In genomic region chrX:39869846-39870601, GRCh38 we compare ENCODE assay signal across 8 cellular contexts.
DNase-seq lines count a peak whose midpoint lies in the region; ATAC-seq lines count a peak whose summit lies in the region.

No MANE protein-coding gene starts in this region.

- H3K9me3 Mint-ChIP-seq in stimulated activated naive CD8-positive, alpha-beta T cell treated with anti-CD3 and anti-CD28 coated beads, Interleukin-15, Interleukin-2, amounts not matched to agents 100 ng/mL and 50 ng/mL, for 24 hours, result peaks cover 3% of the 10 kb centered on the region

- peaks cover 60% of the 10 kb centered on the region for H3K4me1 Mint-ChIP-seq in stimulated activated naive CD8-positive, alpha-beta T cell treated with anti-CD3 and anti-CD28 coated beads, Interleukin-15, Interleukin-2, amounts not matched to agents 100 ng/mL and 50 ng/mL, for 24 hours (ENCODE audit: low read depth)

- H3K36me3 Mint-ChIP-seq in stimulated activated naive CD8-positive, alpha-beta T cell treated with anti-CD3 and anti-CD28 coated beads, Interleukin-15, Interleukin-2, amounts not matched to agents 100 ng/mL and 50 ng/mL, for 24 hours (ENCODE audit: low read depth), result no peaks in the 10 kb centered on the region

- no peak for ATAC-seq in GM18868 (IDR thresholded peaks at IDR 0.05; ENCODE audit: unreplicated experiment)

- peak overlapping the region; percentile 30 for H3K4me3 Mint-ChIP-seq in stimulated activated naive CD8-positive, alpha-beta T cell treated with anti-CD3 and anti-CD28 coated beads, Interleukin-15, Interleukin-2, amounts not matched to agents 100 ng/mL and 50 ng/mL, for 24 hours

- DNase-seq in NCI-H2029 (lab: John Stamatoyannopoulos, UW), result peak; percentile 26
- no peak for DNase-seq in NCI-H2029 treated with DMSO at 0.1 percent for 48 hours (lab: John Stamatoyannopoulos, UW)
- peak; percentile 49 for DNase-seq in activated CD8-positive, alpha-beta memory T cell treated with anti-CD3 and anti-CD28 coated beads, Interleukin-2, amount 50 U/mL, for 1 hour (ENCODE audit: extremely low read depth)
- peak; percentile 85 for DNase-seq in glomerular visceral epithelial cell (ENCODE audit: extremely low spot score)
- no peak for DNase-seq in inferior parietal cortex (ENCODE audit: extremely low spot score)
- no peak for DNase-seq in SHP77 treated with DMSO at 0.1 percent for 48 hours (lab: John Stamatoyannopoulos, UW)

- no peaks in the 10 kb centered on the region for H3K27me3 Mint-ChIP-seq in stimulated activated naive CD8-positive, alpha-beta T cell treated with anti-CD3 and anti-CD28 coated beads, Interleukin-15, Interleukin-2, amounts not matched to agents 100 ng/mL and 50 ng/mL, for 24 hours

- H3K27ac Mint-ChIP-seq in stimulated activated naive CD8-positive, alpha-beta T cell treated with anti-CD3 and anti-CD28 coated beads, Interleukin-15, Interleukin-2, amounts not matched to agents 100 ng/mL and 50 ng/mL, for 24 hours, result peak overlapping the region; percentile 76

Comparison
In these comparisons a context has a peak if more than half of its experiments do, and no peak if none do; other contexts are left out.
1. DNase-seq: peak in NCI-H2029 (single experiment), activated CD8-positive, alpha-beta memory T cell treated with anti-CD3 and anti-CD28 coated beads, Interleukin-2, amount 50 U/mL, for 1 hour (single experiment) and glomerular visceral epithelial cell (single experiment); none in NCI-H2029 treated with DMSO at 0.1 percent for 48 hours (single experiment), inferior parietal cortex (single experiment) and SHP77 treated with DMSO at 0.1 percent for 48 hours (single experiment).